33 cellular contexts compared by ENCODE assay signal in genomic region chr17:46884552-46884951, GRCh38. TPM values are rescaled to one million over a fixed set of nuclear protein-coding genes. Genes with fewer than 3 reads are reported as not detected.
"Had no signal": no experiment of that assay in that cellular context is flagged by ENCODE, and none has a peak within 500 bp of the region (broad histone marks: within the 10 kb centered on the region; RNA-seq: fewer than 3 reads in every experiment).

No MANE protein-coding gene starts in this region.

- H3K4me1 ChIP-seq: SJSA1 had no signal

- H3K4me2 ChIP-seq: KMS-11, PC-9, SK-N-SH had no signal

- FAIRE-seq: RCC 7860 had no signal

- H3K9ac ChIP-seq: KMS-11, SK-N-SH had no signal

- H3K9me2 ChIP-seq: SK-N-SH had no signal

- DNase-seq: Karpas-422, MM.1S, MV-4-11, NCI-H1092, NCI-H1105, NCI-H1417 treated with DMSO at 0.1 percent for 48 hours, NCI-H1436 treated with DMSO at 0.1 percent for 48 hours, NCI-H1694 treated with DMSO at 0.1 percent for 48 hours, NCI-H187 treated with DMSO at 0.1 percent for 48 hours, NCI-H2029, NCI-H2081, NCI-H2171 treated with DMSO at 0.1 percent for 48 hours, NCI-H345, NCI-H446, NCI-H510A treated with DMSO at 0.1 percent for 48 hours, NCI-H524 treated with DMSO at 0.1 percent for 48 hours, NCI-H526 treated with DMSO at 0.1 percent for 48 hours, NCI-H774, PC-9, SHP77, SIG-M5, SK-N-SH had no signal

- H3K4me3 ChIP-seq: PC-9, SJSA1 had no signal

- H2AFZ ChIP-seq: PC-9 had no signal

- ATAC-seq: Panc1, Right ventricle myocardium inferior had no signal

- H3K9me3 ChIP-seq: SJSA1, SK-N-SH had no signal

- H3K36me3 ChIP-seq: SJSA1 had no signal

- H3K27ac ChIP-seq: KMS-11, PC-9, RWPE1, SJSA1 had no signal

RNA-seq across cellular contexts. Expression of gene WNT9B, which starts 33.2 kb away (rescaled TPM):
- total RNA-seq: LHCN-M2, MCF 10A, NCI-H460, OCI-LY7, PC-9, Right ventricle myocardium inferior, RPMI7951, SJSA1 had no signal
- polyA plus RNA-seq: SK-N-SH had no signal
